ENCODE assay signal across 24 cellular contexts in genomic region chr1:151998611-151999362, GRCh38. TPM values are rescaled to one million over a fixed set of nuclear protein-coding genes. Genes with fewer than 3 reads are reported as not detected.
DNase-seq lines count a peak whose midpoint lies in the region; ATAC-seq and TF ChIP-seq lines count a peak whose summit lies in the region.
"Had no signal": no experiment of that assay in that cellular context is flagged by ENCODE, and none has a peak within 500 bp of the region (broad histone marks: within the 10 kb centered on the region; RNA-seq: fewer than 3 reads in every experiment).

No MANE protein-coding gene starts in this region.

- no peaks in the 10 kb centered on the region; the same call in 1 of the 2 replicates for H3K27me3 ChIP-seq in HUES48 (ENCODE audit: control insufficient read depth, insufficient read depth, low read length)
- no peaks in the 10 kb centered on the region for H3K27me3 ChIP-seq in kidney epithelial cell (ENCODE audit: control insufficient read depth, insufficient read depth, low read length)
- H3K27me3 ChIP-seq in vagina, result no peaks in the 10 kb centered on the region
- H3K27me3 ChIP-seq: gastroesophageal sphincter, SJCRH30 had no signal

- intact Hi-C loops in MCF 10A (cut with micrococcal nuclease), result no loop called here
- intact Hi-C loops in vagina (cut with DNase I), result no loop called here

- H3K27me3 Mint-ChIP-seq in MCF 10A (ENCODE audit: insufficient read depth, unreplicated experiment) (no peaks in the 10 kb centered on the region), mesothelial cell of epicardium (ENCODE audit: low read depth) (peaks cover 12% of the 10 kb centered on the region)

- POLR2A ChIA-PET in MCF 10A (lab: Yijun Ruan, JAX), result interaction anchor here (0.5 to 20.9 kb wide), 21 partner anchors 11 to 783 kb away, joined by 3 to 453 read pairs (median 11); partner anchors contain the start of genes S100A11 and THEM4

- H3K36me3 ChIP-seq in HUES48 (ENCODE audit: control insufficient read depth, insufficient read depth, low read length), result no peaks in the 10 kb centered on the region
- H3K36me3 ChIP-seq in kidney epithelial cell (ENCODE audit: control insufficient read depth, insufficient read depth, low read length), result no peaks in the 10 kb centered on the region
- no peaks in the 10 kb centered on the region for H3K36me3 ChIP-seq in vagina
- H3K36me3 ChIP-seq: gastroesophageal sphincter, SJCRH30 had no signal

- no peaks in the 10 kb centered on the region for H3K9me3 ChIP-seq in HUES48 (ENCODE audit: control insufficient read depth, insufficient read depth, low read length)
- no peaks in the 10 kb centered on the region for H3K9me3 ChIP-seq in vagina
- H3K9me3 ChIP-seq: gastroesophageal sphincter, SJCRH30 had no signal

- H3K4me1 ChIP-seq in HUES48 (ENCODE audit: control insufficient read depth, insufficient read depth, low read length), result peaks cover 28% of the 10 kb centered on the region
- H3K4me1 ChIP-seq in vagina, result peaks cover 35% of the 10 kb centered on the region
- H3K4me1 ChIP-seq: parathyroid adenoma had no signal

- no peak for TF ChIP-seq CTCF in MCF 10A (IDR thresholded peaks at IDR 0.05; ENCODE audit: unreplicated experiment)
- TF ChIP-seq CTCF in kidney epithelial cell (IDR thresholded peaks at IDR 0.05; ENCODE audit: insufficient read depth, low read length, poor library complexity, severe bottlenecking), result no peak
- no peak for TF ChIP-seq CTCF in mesothelial cell of epicardium (IDR thresholded peaks at IDR 0.05; ENCODE audit: unreplicated experiment)
- TF ChIP-seq CTCF in vagina (IDR thresholded peaks at IDR 0.05), result no peak

- H3K27ac ChIP-seq in HUES48 (ENCODE audit: low read depth, low read length) (peak overlapping the region; percentile 52), vagina (no peak overlapping the region)
- H3K27ac ChIP-seq: gastroesophageal sphincter, GM23248, parathyroid adenoma, SJCRH30 had no signal

- ATAC-seq in HG03565 (IDR thresholded peaks at IDR 0.05; ENCODE audit: unreplicated experiment), result no peak
- no peak for ATAC-seq in GM18517 (IDR thresholded peaks at IDR 0.05; ENCODE audit: unreplicated experiment)
- ATAC-seq: gastroesophageal sphincter; left cardiac atrium; stimulated activated naive B cell treated with anti-CD40 and anti-IgM and Interleukin-4, amounts not matched to agents 10 μg/mL and 1 μg/mL and 100 μg/mL, for 72 hours had no signal

- CTCF ChIA-PET in MCF 10A (lab: Yijun Ruan, JAX), result interaction anchor here (0.6 to 23.4 kb wide), 29 partner anchors 8 to 1619 kb away, joined by 3 to 543 read pairs (median 5); partner anchors contain the start of genes S100A11 and THEM4

- no peak overlapping the region for H3K4me3 Mint-ChIP-seq in MCF 10A (ENCODE audit: unreplicated experiment)
- no peak overlapping the region for H3K4me3 Mint-ChIP-seq in mesothelial cell of epicardium
- H3K4me3 Mint-ChIP-seq: CD14-positive monocyte; dendritic cell treated with granulocyte-macrophage colony-stimulating factor and Interleukin-4, amounts not matched to agents 40 ng/mL and 50 ng/mL, for 4 days; nephron; stimulated activated naive B cell treated with anti-CD40 and anti-IgM and Interleukin-4, amounts not matched to agents 10 μg/mL and 1 μg/mL and 100 μg/mL, for 72 hours had no signal

- no TSS peak for BruUV-seq in MCF 10A (replicated peaks; lab: Mats Ljungman, UMichigan)

- no peaks in the 10 kb centered on the region for H3K9me3 Mint-ChIP-seq in MCF 10A (ENCODE audit: unreplicated experiment)
- no peaks in the 10 kb centered on the region for H3K9me3 Mint-ChIP-seq in mesothelial cell of epicardium
- H3K9me3 Mint-ChIP-seq: dendritic cell treated with granulocyte-macrophage colony-stimulating factor and Interleukin-4, amounts not matched to agents 40 ng/mL and 50 ng/mL, for 4 days; nephron; stimulated activated naive B cell treated with anti-CD40 and anti-IgM and Interleukin-4, amounts not matched to agents 10 μg/mL and 1 μg/mL and 100 μg/mL, for 72 hours had no signal

- H3K36me3 Mint-ChIP-seq in MCF 10A (ENCODE audit: insufficient read depth, unreplicated experiment), result peaks cover 5% of the 10 kb centered on the region
- no peaks in the 10 kb centered on the region for H3K36me3 Mint-ChIP-seq in mesothelial cell of epicardium
- H3K36me3 Mint-ChIP-seq: stimulated activated naive B cell treated with anti-CD40 and anti-IgM and Interleukin-4, amounts not matched to agents 10 μg/mL and 1 μg/mL and 100 μg/mL, for 72 hours had no signal

- in situ Hi-C loops in ACHN (cut with HindIII; ENCODE audit: low pct_ligation_motif_present, low pct_unique_long_range_greater_than_20kb, low sequenced_read_pairs), result no loop called here

- H3K4me1 Mint-ChIP-seq in MCF 10A (ENCODE audit: insufficient read depth, unreplicated experiment), result peaks cover 56% of the 10 kb centered on the region
- H3K4me1 Mint-ChIP-seq in mesothelial cell of epicardium, result peaks cover 11% of the 10 kb centered on the region

- peak overlapping the region; percentile 69 for H3K27ac Mint-ChIP-seq in MCF 10A (ENCODE audit: low read depth, unreplicated experiment)
- no peak overlapping the region for H3K27ac Mint-ChIP-seq in mesothelial cell of epicardium
- H3K27ac Mint-ChIP-seq: CD14-positive monocyte; nephron; stimulated activated naive B cell treated with anti-CD40 and anti-IgM and Interleukin-4, amounts not matched to agents 10 μg/mL and 1 μg/mL and 100 μg/mL, for 72 hours had no signal

- TF ChIP-seq POLR2A in vagina (IDR thresholded peaks at IDR 0.05), result no peak

- H3K4me3 ChIP-seq in HUES48 (ENCODE audit: low read depth, low read length), result no peak overlapping the region
- no peak overlapping the region for H3K4me3 ChIP-seq in kidney epithelial cell (ENCODE audit: low read depth, low read length)
- no peak overlapping the region for H3K4me3 ChIP-seq in vagina
- H3K4me3 ChIP-seq: gastroesophageal sphincter, GM23248, SJCRH30 had no signal

- no peak overlapping the region for H3K9ac ChIP-seq in HUES48 (ENCODE audit: low read depth, low read length)
- H3K9ac ChIP-seq: GM23248, parathyroid adenoma had no signal

- peak; percentile 86 for DNase-seq in ACHN
- DNase-seq in MCF 10A (ENCODE audit: unreplicated experiment), result peak; percentile 76
- peak; percentile 91 for DNase-seq in kidney epithelial cell (ENCODE audit: low read depth)
- no peak for DNase-seq in mesothelial cell of epicardium (ENCODE audit: low spot score in 2 of 2, unreplicated experiment in 2 of 2)
- DNase-seq in vagina (ENCODE audit: extremely low spot score in 2 of 2), result no peak
- DNase-seq: activated CD4-positive, alpha-beta T cell treated with anti-CD3 and anti-CD28 coated beads, Interleukin-2, amount 50 U/mL, for 1 hour; activated gamma-delta T cell; DMS 273 treated with DMSO at 0.1 percent for 48 hours; GM23248; Karpas-422; left cardiac atrium; NCI-H1105 treated with DMSO at 0.1 percent for 48 hours; NCI-H524 treated with DMSO at 0.1 percent for 48 hours; SJCRH30; stimulated activated naive B cell treated with anti-CD40 and anti-IgM and Interleukin-4, amounts not matched to agents 10 μg/mL and 1 μg/mL and 100 μg/mL, for 72 hours; T-helper 1 cell had no signal

RNA-seq across cellular contexts. Expression of gene S100A10, which starts 5.1 kb away (rescaled TPM):
- total RNA-seq in MCF 10A (2022) (1,693 and 1,694 TPM in 2 replicates), kidney epithelial cell (207 and 230 TPM in 2 replicates), mesothelial cell of epicardium (219 to 234 TPM (median 222 TPM) in 3 replicates), vagina (176 TPM)

RNA-seq across cellular contexts. Expression of gene S100A11, which starts 38.0 kb away (rescaled TPM):
- total RNA-seq in MCF 10A (2022) (1,562 and 1,998 TPM in 2 replicates), kidney epithelial cell (826 and 967 TPM in 2 replicates), mesothelial cell of epicardium (351 to 373 TPM (median 358 TPM) in 3 replicates), vagina (559 TPM)

Comparison
In these comparisons a context has a peak if more than half of its experiments do, and no peak if none do; other contexts are left out.
1. DNase-seq: peak in ACHN (single experiment), MCF 10A (single experiment) and kidney epithelial cell (single experiment); none in mesothelial cell of epicardium (0 of 2) and vagina (0 of 2).